ENCODE assay signal across 12 cellular contexts in the genomic region with DNA sequence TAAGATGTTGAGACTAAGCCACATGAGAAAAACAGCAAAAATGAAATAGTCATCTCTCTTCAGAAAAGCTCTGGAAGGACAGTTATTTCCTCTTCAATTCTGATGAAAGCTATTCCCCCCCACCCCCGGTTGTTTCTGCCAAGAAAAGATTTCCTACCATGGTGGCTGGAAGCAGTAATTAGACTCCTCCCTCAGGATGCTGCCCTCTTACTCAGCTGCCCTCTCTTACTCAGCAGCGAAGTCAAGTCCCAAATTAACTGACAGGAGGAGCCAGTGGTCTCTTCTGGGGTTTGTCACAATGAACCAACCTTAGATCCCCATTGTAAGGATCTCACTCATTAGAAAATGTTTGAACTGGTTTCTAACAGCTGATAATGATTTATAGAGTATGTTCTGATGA. TPM values are rescaled to one million over a fixed set of nuclear protein-coding genes. Genes with fewer than 3 reads are reported as not detected.
A peak's percentile ranks its signal among the peaks of the same experiment; 100 is the strongest.
DNase-seq lines count a peak whose midpoint lies in the region; ATAC-seq and TF ChIP-seq lines count a peak whose summit lies in the region.
"Had no signal": no experiment of that assay in that cellular context is flagged by ENCODE, and none has a peak within 500 bp of the region (broad histone marks: within the 10 kb centered on the region; RNA-seq: fewer than 3 reads in every experiment).

No MANE protein-coding gene starts in this region.

- H3K27me3 ChIP-seq in PC-9 (ENCODE audit: insufficient read depth, low read depth), result no peaks in the 10 kb centered on the region
- H3K27me3 ChIP-seq: body of pancreas, hepatocyte had no signal

- TF ChIP-seq CTCF in RWPE1 (conservative IDR thresholded peaks at IDR 0.05; ENCODE audit: low read depth) (no peak), PC-9 (conservative IDR thresholded peaks at IDR 0.05) (no peak)

- ATAC-seq in sciatic nerve (no peak), HG02623 (IDR thresholded peaks at IDR 0.05; ENCODE audit: unreplicated experiment) (no peak), HG03095 (IDR thresholded peaks at IDR 0.05; ENCODE audit: unreplicated experiment) (no peak)
- ATAC-seq: body of pancreas had no signal

- intact Hi-C loops in sciatic nerve (cut with DNase I), result no loop called here
- intact Hi-C loops in PC-9 (cut with micrococcal nuclease; ENCODE audit: unreplicated experiment), result no loop called here

- no peaks in the 10 kb centered on the region for H3K9me2 ChIP-seq in PC-9 (ENCODE audit: insufficient read depth)

- no peak overlapping the region for H3K4me2 ChIP-seq in PC-9
- H3K4me2 ChIP-seq: hepatocyte had no signal

- DNase-seq in AG08396 (ENCODE audit: low spot score) (peak; percentile 32), GM03348 (ENCODE audit: low spot score) (peak; percentile 33), RWPE1 (ENCODE audit: low spot score) (peak; percentile 3), fibroblast of peridontal ligament (ENCODE audit: extremely low read depth) (peak; percentile 38), sciatic nerve (ENCODE audit: low spot score) (no peak), PC-9 (no peak)
- DNase-seq: body of pancreas; NCI-H2081; stimulated activated CD4-positive, alpha-beta T cell treated with anti-CD3 and anti-CD28 coated beads, Interleukin-12 subunit alpha, Interleukin-12 subunit beta, amount 100 ng/mL, for 4 hours had no signal

- no peak overlapping the region for H3K4me3 ChIP-seq in PC-9
- H3K4me3 ChIP-seq: body of pancreas, hepatocyte had no signal

- no peaks in the 10 kb centered on the region for H3K4me1 ChIP-seq in PC-9 (replicated peaks; ENCODE audit: insufficient read depth)
- H3K4me1 ChIP-seq: body of pancreas had no signal

- no peaks in the 10 kb centered on the region for H3K79me2 ChIP-seq in PC-9 (ENCODE audit: low read depth)
- H3K79me2 ChIP-seq: hepatocyte had no signal

- no peaks in the 10 kb centered on the region for H3K9me3 ChIP-seq in PC-9 (ENCODE audit: insufficient read depth, low read depth)
- H3K9me3 ChIP-seq: body of pancreas had no signal

- CTCF ChIA-PET in RWPE1 (lab: Yijun Ruan, JAX) (no interaction called here), PC-9 (lab: Charles Lee) (no interaction called here)

- H3K27ac ChIP-seq in RWPE1 (no peak overlapping the region), PC-9 (no peak overlapping the region)
- H3K27ac ChIP-seq: body of pancreas, hepatocyte had no signal

- H3F3A ChIP-seq in PC-9 (ENCODE audit: insufficient read depth, low read depth), result no peaks in the 10 kb centered on the region

- no peaks in the 10 kb centered on the region for H3K36me3 ChIP-seq in PC-9 (ENCODE audit: low read depth)

- no peaks in the 10 kb centered on the region for H4K20me1 ChIP-seq in PC-9 (ENCODE audit: insufficient read depth)

- POLR2A ChIA-PET in RWPE1 (lab: Yijun Ruan, JAX; ENCODE audit: low non-redundant PET) (no interaction called here), PC-9 (lab: Charles Lee; ENCODE audit: unreplicated experiment) (no interaction called here)

- H2AFZ ChIP-seq in PC-9, result no peak overlapping the region
- H2AFZ ChIP-seq: hepatocyte had no signal

- no TSS peak for BruUV-seq in PC-9 (replicated peaks; lab: Mats Ljungman, UMichigan)

RNA-seq across cellular contexts. Expression of gene GPM6B, which starts 38.0 kb away (rescaled TPM):
- 527 TPM for total RNA-seq in sciatic nerve
- not detected in 2 replicates for total RNA-seq in PC-9 (2021)

RNA-seq across cellular contexts. Expression of gene OFD1, which starts 44.4 kb away (rescaled TPM):
- total RNA-seq in sciatic nerve (46.6 TPM), PC-9 (2021) (31.6 and 35.6 TPM in 2 replicates)

RNA-seq across cellular contexts. Expression of gene TRAPPC2, which starts 44.5 kb away (rescaled TPM):
- total RNA-seq in sciatic nerve, result 15.7 TPM
- total RNA-seq in PC-9 (2021), result 18.5 and 23.6 TPM in 2 replicates

Comparison
In these comparisons a context has a peak if more than half of its experiments do, and no peak if none do; other contexts are left out.
1. DNase-seq: peak in AG08396 (single experiment), GM03348 (single experiment), RWPE1 (single experiment) and fibroblast of peridontal ligament (single experiment); none in sciatic nerve (single experiment) and PC-9 (0 of 2).
2. RNA of gene GPM6B, which starts 38.0 kb away (total RNA-seq): 527 TPM in sciatic nerve (single experiment); not detected in PC-9; every median in the first group is over 100 times any median in the second.